19 cellular contexts compared by ENCODE assay signal in genomic region chr3:160968731-160969130, GRCh38.
DNase-seq lines count a peak whose midpoint lies in the region; TF ChIP-seq lines count a peak whose summit lies in the region.
"Had no signal": no experiment of that assay in that cellular context is flagged by ENCODE, and none has a peak within 500 bp of the region (broad histone marks: within the 10 kb centered on the region; RNA-seq: fewer than 3 reads in every experiment).

No MANE protein-coding gene starts in this region.

- intact Hi-C loops in PC-9 (cut with micrococcal nuclease; ENCODE audit: unreplicated experiment) (no loop called here), breast epithelium (cut with DNase I; ENCODE audit: low total_unique reads) (no loop called here)

- peaks cover 3% of the 10 kb centered on the region; the same call in 1 of the 2 replicates for H3K9me3 ChIP-seq in PC-9 (ENCODE audit: insufficient read depth, low read depth)
- no peaks in the 10 kb centered on the region for H3K9me3 ChIP-seq in breast epithelium
- H3K9me3 ChIP-seq: right atrium auricular region had no signal

- CTCF ChIA-PET in PC-9 (lab: Charles Lee): no interaction called here
- CTCF ChIA-PET in RWPE1 (lab: Yijun Ruan, JAX): interaction anchor here (0.7 kb wide), 2 partner anchors 69 to 260 kb away, joined by 3 read pairs; no protein-coding TSS in a partner anchor

- no peak overlapping the region for H3K4me2 ChIP-seq in PC-9

- H3K27ac ChIP-seq in PC-9: no peak overlapping the region
- H3K27ac ChIP-seq in breast epithelium: no peak overlapping the region
- no peak overlapping the region for H3K27ac ChIP-seq in RWPE1
- H3K27ac ChIP-seq: right atrium auricular region had no signal

- POLR2A ChIA-PET in PC-9 (lab: Charles Lee; ENCODE audit: unreplicated experiment): no interaction called here
- POLR2A ChIA-PET in RWPE1 (lab: Yijun Ruan, JAX; ENCODE audit: low non-redundant PET): no interaction called here

- TF ChIP-seq CTCF in PC-9 (conservative IDR thresholded peaks at IDR 0.05): no peak
- no peak for TF ChIP-seq CTCF in breast epithelium (IDR thresholded peaks at IDR 0.05)
- no peak for TF ChIP-seq CTCF in RWPE1 (conservative IDR thresholded peaks at IDR 0.05; ENCODE audit: low read depth)

- H3K27me3 ChIP-seq in PC-9 (ENCODE audit: insufficient read depth, low read depth) (no peaks in the 10 kb centered on the region), breast epithelium (no peaks in the 10 kb centered on the region)
- H3K27me3 ChIP-seq: right atrium auricular region had no signal

- no peak for TF ChIP-seq POLR2A in breast epithelium (IDR thresholded peaks at IDR 0.05)

- DNase-seq in NCI-H2227 (lab: John Stamatoyannopoulos, UW; ENCODE audit: unreplicated experiment) (peak; percentile 34), NCI-H2227 treated with DMSO at 0.1 percent for 48 hours (lab: John Stamatoyannopoulos, UW) (no peak), PC-9 (no peak), fibroblast of peridontal ligament (ENCODE audit: extremely low read depth) (peak; percentile 20), retina (peak; percentile 26), breast epithelium (ENCODE audit: low spot score in 2 of 2) (no peak), RPMI8226 (no peak), RWPE1 (ENCODE audit: low spot score) (no peak)
- DNase-seq: 8988T; activated CD8-positive, alpha-beta T cell treated with anti-CD3 and anti-CD28 coated beads, Interleukin-2, amount 10 ng/mL, durations not matched to agents 7 days and 5 days; activated naive CD4-positive, alpha-beta T cell; activated T-cell treated with anti-CD3 and anti-CD28 coated beads, Interleukin-2, amount 50 U/mL, for 1 hour; Calu3; hippocampal formation; NCI-H1417 treated with DMSO at 0.1 percent for 48 hours; NK-92 treated with Interleukin-12 subunit alpha and Interleukin-12 subunit beta, amount 100 ng/mL, for 24 hours; occipital lobe; stimulated activated CD4-positive, alpha-beta T cell treated with anti-CD3 and anti-CD28 coated beads, Interleukin-12 subunit alpha, Interleukin-12 subunit beta, amount 100 ng/mL, for 4 hours had no signal

- H3K4me3 ChIP-seq in PC-9: no peak overlapping the region
- H3K4me3 ChIP-seq in breast epithelium: no peak overlapping the region
- H3K4me3 ChIP-seq: right atrium auricular region had no signal

- H3K36me3 ChIP-seq in PC-9 (ENCODE audit: low read depth) (no peaks in the 10 kb centered on the region), breast epithelium (no peaks in the 10 kb centered on the region)
- H3K36me3 ChIP-seq: right atrium auricular region had no signal

- H4K20me1 ChIP-seq in PC-9 (ENCODE audit: insufficient read depth): no peaks in the 10 kb centered on the region

- no peaks in the 10 kb centered on the region for H3K4me1 ChIP-seq in PC-9 (replicated peaks; ENCODE audit: insufficient read depth)
- no peaks in the 10 kb centered on the region for H3K4me1 ChIP-seq in breast epithelium
- H3K4me1 ChIP-seq: right atrium auricular region had no signal

- H2AFZ ChIP-seq in PC-9: peak overlapping the region; percentile 65; the same call in 1 of the 2 replicates

- no TSS peak for BruUV-seq in PC-9 (replicated peaks; lab: Mats Ljungman, UMichigan)

- no peaks in the 10 kb centered on the region for H3K9me2 ChIP-seq in PC-9 (ENCODE audit: insufficient read depth)

- H3K79me2 ChIP-seq in PC-9 (ENCODE audit: low read depth): no peaks in the 10 kb centered on the region

- no peaks in the 10 kb centered on the region for H3F3A ChIP-seq in PC-9 (ENCODE audit: insufficient read depth, low read depth)

Comparison
In these comparisons a context has a peak if more than half of its experiments do, and no peak if none do; other contexts are left out.
1. DNase-seq: peak in NCI-H2227 (single experiment), fibroblast of peridontal ligament (single experiment) and retina (single experiment); none in NCI-H2227 treated with DMSO at 0.1 percent for 48 hours (single experiment), PC-9 (0 of 2), breast epithelium (0 of 2), RPMI8226 (single experiment) and RWPE1 (single experiment).